1 cellular context compared by ENCODE assay signal in genomic region chr2:15359716-15360531, GRCh38.
TF ChIP-seq lines count a peak whose summit lies in the region.

No MANE protein-coding gene starts in this region.

TF ChIP-seq in SK-N-SH, 30 proteins besides CTCF, POLR2A, EP300 and RAD21:
- TF ChIP-seq FOSL2 (IDR thresholded peaks at IDR 0.05; ENCODE audit: borderline replicate concordance, low read depth) (peak; percentile 38; the same call in 1 of the 2 replicates), USF2 (IDR thresholded peaks at IDR 0.05; ENCODE audit: borderline replicate concordance, low read depth, low read length) (no peak)
